ENCODE assay signal across 20 cellular contexts in the genomic region with DNA sequence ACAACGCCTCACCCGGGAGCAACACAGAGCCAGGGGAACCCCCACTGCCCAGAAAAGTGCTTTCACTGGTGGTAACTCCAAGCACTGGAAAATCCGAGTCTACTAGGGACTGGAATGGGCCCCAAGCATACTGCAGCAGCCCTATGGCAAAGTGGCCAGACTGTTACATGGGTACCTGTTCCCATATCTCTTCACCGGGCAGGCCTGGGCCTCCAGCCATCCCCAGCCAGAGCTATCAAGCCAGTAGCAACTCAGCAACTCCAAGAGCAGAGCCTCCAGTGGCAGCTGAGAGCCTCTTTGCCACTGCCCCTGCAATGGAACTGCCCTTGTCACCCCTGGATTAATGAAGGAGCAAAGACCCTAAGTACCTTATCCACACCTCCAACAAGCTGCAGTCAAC.
"Had no signal": no experiment of that assay in that cellular context is flagged by ENCODE, and none has a peak within 500 bp of the region (broad histone marks: within the 10 kb centered on the region; RNA-seq: fewer than 3 reads in every experiment).

No MANE protein-coding gene starts in this region.

- ATAC-seq: HepG2 had no signal

- H3K27ac ChIP-seq: SJCRH30 had no signal

- DNase-seq: IMR-90, Karpas-422, KG1, MG63, NCI-H1092 treated with DMSO at 0.1 percent for 48 hours, NCI-H1436, NCI-H187, NCI-H2029, NCI-H2081 treated with DMSO at 0.1 percent for 48 hours, NCI-H2171, NCI-H226, NCI-H446, NCI-H510A, NCI-H524 treated with DMSO at 0.1 percent for 48 hours, NCI-H69, NCI-H774, RPMI8226, SHP77 treated with DMSO at 0.1 percent for 48 hours, SJCRH30 had no signal

- H3K4me1 ChIP-seq: SJCRH30 had no signal

- H3K9me3 ChIP-seq: MG63 had no signal

- H3K27me3 ChIP-seq: MG63, SJCRH30 had no signal

- H3K36me3 ChIP-seq: MG63 had no signal

- H3K4me3 ChIP-seq: MG63, SJCRH30 had no signal
